Comparison of ENCODE assay signal across 17 cellular contexts in the genomic region with DNA sequence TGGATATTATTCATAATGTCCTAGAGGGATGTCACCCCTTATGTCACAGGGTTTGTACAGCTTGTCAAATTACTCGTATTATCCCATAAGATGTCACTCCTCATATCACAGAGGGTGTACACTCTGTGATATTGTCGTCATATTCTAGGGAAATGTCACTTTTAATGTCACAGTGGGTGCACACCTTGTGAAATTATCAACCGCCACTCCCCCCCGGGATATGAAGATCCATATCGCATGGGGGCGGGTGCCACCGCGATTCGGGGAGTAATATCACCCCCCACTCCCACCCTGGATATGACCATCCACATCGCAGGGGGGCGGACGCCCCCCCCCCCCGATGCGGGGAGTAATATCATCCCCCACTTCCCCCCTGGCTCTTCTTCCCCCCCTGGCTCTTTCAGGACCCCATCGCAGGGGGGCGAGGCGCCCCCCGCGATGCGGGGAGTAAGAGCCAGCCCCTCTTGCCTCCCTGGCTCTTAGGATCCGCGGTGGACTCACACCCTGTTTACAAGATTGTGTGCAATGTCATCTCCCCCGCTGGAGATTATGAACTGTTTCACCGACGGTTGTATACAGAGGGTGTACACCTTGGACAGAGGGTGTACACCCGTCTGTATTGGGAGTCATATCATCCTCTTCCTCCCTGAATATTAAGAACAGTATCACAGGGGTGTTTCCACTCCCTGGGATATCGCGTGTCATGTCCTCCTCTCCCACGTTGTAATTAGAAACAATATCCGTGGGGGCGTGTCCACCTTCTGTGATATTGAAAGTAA.
"Had no signal": no experiment of that assay in that cellular context is flagged by ENCODE, and none has a peak within 500 bp of the region (broad histone marks: within the 10 kb centered on the region; RNA-seq: fewer than 3 reads in every experiment).

No MANE protein-coding gene starts in this region.

- H3K4me3 ChIP-seq: colonic mucosa, left lung, ovary, right lobe of liver, smooth muscle cell, stomach, testis, upper lobe of left lung had no signal

- H3K27ac Mint-ChIP-seq: activated CD8-positive, alpha-beta memory T cell treated with anti-CD3 and anti-CD28 coated beads, Interleukin-2, amount 10 ng/mL, durations not matched to agents 7 days and 5 days; activated T-cell treated with anti-CD3 and anti-CD28 coated beads, Interleukin-2, amount 50 U/mL, for 24 hours; brain; naive B cell had no signal

- ATAC-seq: activated CD8-positive, alpha-beta memory T cell treated with anti-CD3 and anti-CD28 coated beads, Interleukin-2, amount 10 ng/mL, durations not matched to agents 7 days and 5 days; esophagus mucosa; left lung; right lobe of liver had no signal

- H3K36me3 Mint-ChIP-seq: activated CD8-positive, alpha-beta memory T cell treated with anti-CD3 and anti-CD28 coated beads, Interleukin-2, amount 10 ng/mL, durations not matched to agents 7 days and 5 days; brain had no signal

- H3K4me1 ChIP-seq: colonic mucosa, left lung, right lobe of liver, stomach, testis, upper lobe of left lung had no signal

- H3K36me3 ChIP-seq: colonic mucosa, left lung, ovary, right lobe of liver, stomach, upper lobe of left lung, WERI-Rb-1 had no signal

- H3K27ac ChIP-seq: colonic mucosa, left lung, ovary, right lobe of liver, stomach, testis, upper lobe of left lung, WERI-Rb-1 had no signal

- H3K4me1 Mint-ChIP-seq: activated CD8-positive, alpha-beta memory T cell treated with anti-CD3 and anti-CD28 coated beads, Interleukin-2, amount 10 ng/mL, durations not matched to agents 7 days and 5 days; brain; naive B cell had no signal

- DNase-seq: activated CD4-positive, alpha-beta T cell treated with anti-CD3 and anti-CD28 coated beads for 48 hours; activated CD8-positive, alpha-beta memory T cell treated with anti-CD3 and anti-CD28 coated beads, Interleukin-2, amount 10 ng/mL, durations not matched to agents 7 days and 5 days; activated T-cell treated with anti-CD3 and anti-CD28 coated beads, Interleukin-2, amount 50 U/mL, for 24 hours; amygdala; central memory CD4-positive, alpha-beta T cell; colonic mucosa; left lung; naive B cell; ovary; right lobe of liver; stomach; testis; WERI-Rb-1 had no signal

- H3K9me3 ChIP-seq: colonic mucosa, left lung, ovary, right lobe of liver, stomach, testis, upper lobe of left lung had no signal

- H3K9me3 Mint-ChIP-seq: activated T-cell treated with anti-CD3 and anti-CD28 coated beads, Interleukin-2, amount 50 U/mL, for 24 hours had no signal

- H3K4me3 Mint-ChIP-seq: activated CD8-positive, alpha-beta memory T cell treated with anti-CD3 and anti-CD28 coated beads, Interleukin-2, amount 10 ng/mL, durations not matched to agents 7 days and 5 days; activated T-cell treated with anti-CD3 and anti-CD28 coated beads, Interleukin-2, amount 50 U/mL, for 24 hours; brain; naive B cell had no signal

- H3K27me3 Mint-ChIP-seq: activated CD8-positive, alpha-beta memory T cell treated with anti-CD3 and anti-CD28 coated beads, Interleukin-2, amount 10 ng/mL, durations not matched to agents 7 days and 5 days; brain had no signal

- H3K27me3 ChIP-seq: colonic mucosa, left lung, ovary, right lobe of liver, stomach, testis, upper lobe of left lung had no signal
